8 cellular contexts compared by ENCODE assay signal in the genomic region with DNA sequence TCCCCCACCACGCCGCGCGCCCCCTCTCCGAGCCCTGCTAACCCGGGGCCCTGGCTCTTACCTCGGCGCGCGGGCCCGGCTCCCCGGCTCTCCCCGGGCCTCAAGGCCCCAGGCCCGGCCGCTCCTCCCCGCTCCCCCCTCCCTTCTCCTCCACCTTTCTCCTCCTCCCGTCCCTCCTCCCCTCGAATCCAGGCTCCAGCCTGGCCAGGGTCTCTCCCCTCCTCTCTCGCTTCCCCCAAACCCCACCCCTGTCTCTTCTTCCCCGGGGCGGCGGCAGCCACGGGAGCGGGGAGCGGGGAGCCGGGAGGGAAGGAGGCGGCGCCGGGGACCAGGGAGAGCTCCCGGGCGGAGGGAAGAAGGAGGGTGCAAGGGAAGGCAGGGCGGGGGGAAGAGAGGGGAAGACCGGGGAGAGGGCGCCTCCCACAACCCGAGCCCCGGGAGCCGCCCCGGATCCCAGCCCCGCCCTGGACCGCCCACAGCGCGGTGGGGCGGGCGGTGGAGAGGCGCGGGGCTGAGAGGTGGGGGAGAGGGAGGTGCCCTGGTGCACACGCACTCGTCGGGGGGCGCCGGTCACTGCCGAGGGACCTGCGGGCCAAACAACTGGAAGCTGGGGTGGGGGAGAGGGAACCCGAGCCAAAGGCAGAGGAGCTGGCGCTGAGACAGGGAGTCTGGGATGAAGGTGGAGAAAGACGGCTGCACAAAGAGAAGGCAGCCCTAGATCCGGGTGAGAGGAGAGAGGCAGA. TPM values are rescaled to one million over a fixed set of nuclear protein-coding genes. Genes with fewer than 3 reads are reported as not detected.
DNase-seq lines count a peak whose midpoint lies in the region; ATAC-seq, FAIRE-seq and TF ChIP-seq lines count a peak whose summit lies in the region.

Gene GABBR1, minus strand, starts transcription at position 395 of the 743 bp plus-strand sequence. CDS start 798 bp downstream, outside the sequence.

- H3K9ac ChIP-seq in OCI-LY1 (ENCODE audit: low read length): peak within 1 kb of the TSS; percentile 70
- H3K9ac ChIP-seq in endothelial cell of umbilical vein (replicated peaks; ENCODE audit: extremely low read depth, insufficient read depth, low read length): peak within 1 kb of the TSS; percentile 18

- H4K20me1 ChIP-seq in OCI-LY1 (ENCODE audit: insufficient read depth, low read length) (no peaks in the 10 kb centered on the region), endothelial cell of umbilical vein (replicated peaks; ENCODE audit: control insufficient read depth, extremely low read depth, insufficient read depth, low read length) (no peaks in the 10 kb centered on the region)

- peak within 1 kb of the TSS; percentile 85 for H3K4me3 ChIP-seq in AG09309 (ENCODE audit: control insufficient read depth, low read depth, low read length)
- H3K4me3 ChIP-seq in OCI-LY1 (ENCODE audit: low read depth, low read length, poor library complexity, severe bottlenecking): peak within 1 kb of the TSS; percentile 76
- peak within 1 kb of the TSS; percentile 57 to 73 (median 62) for H3K4me3 ChIP-seq in endothelial cell of umbilical vein (replicated peaks in 1 of 3; ENCODE audit: insufficient read depth in 1 of 3, low read depth in 1 of 3, low read length in 3 of 3)

- no peaks in the 10 kb centered on the region for H3K9me1 ChIP-seq in endothelial cell of umbilical vein (replicated peaks; ENCODE audit: control insufficient read depth, extremely low read depth, insufficient read depth, low read length)

- H3K36me3 ChIP-seq in OCI-LY1 (ENCODE audit: insufficient read depth, low read length) (no peaks in the 10 kb centered on the region), endothelial cell of umbilical vein (ENCODE audit: control insufficient read depth in 2 of 2, extremely low read depth in 1 of 2, insufficient read depth in 2 of 2, low read length in 2 of 2) (no peaks in the 10 kb centered on the region)

- H2AFZ ChIP-seq in OCI-LY1 (ENCODE audit: low read length): peak within 1 kb of the TSS; percentile 30; the same call in 1 of the 2 replicates
- H2AFZ ChIP-seq in endothelial cell of umbilical vein (ENCODE audit: low read depth, low read length): peak within 1 kb of the TSS; percentile 87

- CTCF ChIA-PET in endothelial cell of umbilical vein (lab: Charles Lee): interaction anchor here (1.8 to 2.7 kb wide), 3 partner anchors 14 to 21 kb away, joined by 28 to 34 read pairs (median 30); no protein-coding TSS in a partner anchor

- TF ChIP-seq CTCF in AG09309 (IDR thresholded peaks at IDR 0.05; ENCODE audit: control insufficient read depth, insufficient read depth, low read depth, low read length, missing control alignments) (no peak), OCI-LY1 (IDR thresholded peaks at IDR 0.05; ENCODE audit: low read length) (no peak), endothelial cell of umbilical vein (IDR thresholded peaks at IDR 0.05; ENCODE audit: extremely low read depth in 1 of 2, insufficient read depth in 1 of 2, low read depth in 1 of 2, low read length in 2 of 2) (no peak)

- dilution Hi-C loops in endothelial cell of umbilical vein (cut with MboI; ENCODE audit: extremely low pct_ligation_motif_present, low sequenced_read_pairs): no loop called here

- H3K4me1 ChIP-seq in OCI-LY1 (ENCODE audit: insufficient read depth, low read length, severe bottlenecking) (peaks cover 32% of the 10 kb centered on the region), endothelial cell of umbilical vein (ENCODE audit: control insufficient read depth, extremely low read depth, insufficient read depth, low read length) (peaks cover 28% of the 10 kb centered on the region)

- peak; percentile 39 for DNase-seq in AG09309 (ENCODE audit: low read depth)
- DNase-seq in HUDEP-2 (lab: John Stamatoyannopoulos, UW; ENCODE audit: unreplicated experiment in 76 of 76): peak in 48 of 76 experiments; percentile 13 to 82 (median 48)
- DNase-seq in activated T-cell treated with anti-CD3 and anti-CD28 coated beads for 24 hours (ENCODE audit: low read depth): peak; percentile 60
- DNase-seq in endothelial cell of umbilical vein (ENCODE audit: low read depth, low spot score): peak; percentile 59
- DNase-seq in midbrain (lab: John Stamatoyannopoulos, UW): peak; percentile 75
- peak; percentile 32 to 54 for DNase-seq in stimulated activated CD8-positive, alpha-beta memory T cell treated with anti-CD3 and anti-CD28 coated beads, Interleukin-15, amount 100 ng/mL, for 4 hours (ENCODE audit: low read depth in 2 of 2)

- TF ChIP-seq POLR2A in endothelial cell of umbilical vein (IDR thresholded peaks at IDR 0.05; ENCODE audit: low read depth, low read length): no peak

- H3K79me2 ChIP-seq in OCI-LY1 (ENCODE audit: insufficient read depth, low read length): no peaks in the 10 kb centered on the region
- H3K79me2 ChIP-seq in endothelial cell of umbilical vein (ENCODE audit: control insufficient read depth, insufficient read depth, low read length): no peaks in the 10 kb centered on the region

- H3K4me2 ChIP-seq in OCI-LY1 (ENCODE audit: low read length) (peak within 1 kb of the TSS; percentile 90), endothelial cell of umbilical vein (ENCODE audit: insufficient read depth, low read length) (peak within 1 kb of the TSS; percentile 86)

- H3F3A ChIP-seq in OCI-LY1 (ENCODE audit: insufficient read depth, low read length): no peaks in the 10 kb centered on the region

- peaks cover 6% of the 10 kb centered on the region for H3K27me3 ChIP-seq in OCI-LY1 (ENCODE audit: insufficient read depth, low read length)
- no peaks in the 10 kb centered on the region for H3K27me3 ChIP-seq in endothelial cell of umbilical vein (ENCODE audit: control insufficient read depth in 2 of 2, insufficient read depth in 2 of 2, low read length in 2 of 2)

- H3K27ac ChIP-seq in OCI-LY1 (ENCODE audit: low read depth, low read length, poor library complexity, severe bottlenecking): no peak within 1 kb of the TSS
- H3K27ac ChIP-seq in endothelial cell of umbilical vein (ENCODE audit: insufficient read depth, low read depth, low read length): no peak within 1 kb of the TSS

- intact Hi-C loops in endothelial cell of umbilical vein (cut with micrococcal nuclease): loop anchor here (1.0 kb wide), 1 partner anchor 17 kb away; no protein-coding TSS in a partner anchor

- no peaks in the 10 kb centered on the region for H3K9me2 ChIP-seq in OCI-LY1 (ENCODE audit: low read depth, low read length)

- ATAC-seq in GM19328 (IDR thresholded peaks at IDR 0.05; ENCODE audit: unreplicated experiment): peak; percentile 68

- POLR2A ChIA-PET in endothelial cell of umbilical vein (lab: Charles Lee): interaction anchor here (1.3 kb wide), 1 partner anchor 17 kb away, joined by 7 read pairs; no protein-coding TSS in a partner anchor

- FAIRE-seq in endothelial cell of umbilical vein (lab: Jason Lieb, UNC): peak; percentile 92

- no peaks in the 10 kb centered on the region for H3K9me3 ChIP-seq in OCI-LY1 (ENCODE audit: low read length)
- H3K9me3 ChIP-seq in endothelial cell of umbilical vein (replicated peaks; ENCODE audit: control insufficient read depth, insufficient read depth, low read length): no peaks in the 10 kb centered on the region

- no TSS peak for BruUV-seq in endothelial cell of umbilical vein (replicated peaks; lab: Mats Ljungman, UMichigan)

TF ChIP-seq in endothelial cell of umbilical vein, 7 proteins besides CTCF, POLR2A, EP300 and RAD21:
- TF ChIP-seq JUN (IDR thresholded peaks at IDR 0.05; ENCODE audit: borderline replicate concordance, insufficient read depth, insufficient read length, low read depth) (no peak), POLR2AphosphoS5 (IDR thresholded peaks at IDR 0.05; ENCODE audit: insufficient read depth, low read depth, low read length) (no peak), GATA2 (IDR thresholded peaks at IDR 0.05; ENCODE audit: insufficient read depth, insufficient read length, low read depth, low read length) (no peak), EZH2 (IDR thresholded peaks at IDR 0.05; ENCODE audit: borderline replicate concordance, low read depth, low read length, severe bottlenecking) (no peak), FOS (IDR thresholded peaks at IDR 0.05; ENCODE audit: borderline replicate concordance, insufficient read depth, low read length) (no peak), MYC (IDR thresholded peaks at IDR 0.05; ENCODE audit: low read depth, low read length) (no peak)
- TF ChIP-seq, protein P1, sequence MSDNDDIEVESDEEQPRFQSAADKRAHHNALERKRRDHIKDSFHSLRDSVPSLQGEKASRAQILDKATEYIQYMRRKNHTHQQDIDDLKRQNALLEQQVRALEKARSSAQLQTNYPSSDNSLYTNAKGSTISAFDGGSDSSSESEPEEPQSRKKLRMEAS (IDR thresholded peaks at IDR 0.05; ENCODE audit: insufficient read depth, insufficient read length): no peak

RNA-seq across cellular contexts. Expression of gene GABBR1, which starts in this region (rescaled TPM):
- total RNA-seq in endothelial cell of umbilical vein: 50.8 and 52.1 TPM in 2 replicates
- polyA plus RNA-seq in endothelial cell of umbilical vein: 43.6 and 53.1 TPM in 2 replicates
- polyA plus RNA-seq in endothelial cell of umbilical vein (2011; cell fraction: cytosol; rRNA removed): 6.9 and 8.4 TPM in 2 replicates
- 224 and 260 TPM in 2 replicates for polyA plus RNA-seq in endothelial cell of umbilical vein (2011; cell fraction: nucleus; rRNA removed)
- polyA plus RNA-seq in endothelial cell of umbilical vein (2012): 25.6 and 33.6 TPM in 2 replicates
- polyA minus RNA-seq in endothelial cell of umbilical vein: 44.5 and 53.6 TPM in 2 replicates
- polyA minus RNA-seq in endothelial cell of umbilical vein (2011; cell fraction: cytosol; rRNA and poly(A)+ RNA removed): 1.5 TPM
- 64.6 and 69.9 TPM in 2 replicates for polyA minus RNA-seq in endothelial cell of umbilical vein (2011; cell fraction: nucleus; rRNA and poly(A)+ RNA removed)
